16 cellular contexts compared by ENCODE assay signal in genomic region chr11:128409476-128409875, GRCh38.
A peak's percentile ranks its signal among the peaks of the same experiment; 100 is the strongest.
DNase-seq lines count a peak whose midpoint lies in the region; ATAC-seq and TF ChIP-seq lines count a peak whose summit lies in the region.
"Had no signal": no experiment of that assay in that cellular context is flagged by ENCODE, and none has a peak within 500 bp of the region (broad histone marks: within the 10 kb centered on the region; RNA-seq: fewer than 3 reads in every experiment).

No MANE protein-coding gene starts in this region.

- peaks cover 0 to 2% (median 0%) of the 10 kb centered on the region in 5 donors for H3K27me3 Mint-ChIP-seq in naive thymus-derived CD4-positive, alpha-beta T cell
- H3K27me3 Mint-ChIP-seq: activated T-cell treated with anti-CD3 and anti-CD28 coated beads, Interleukin-2, amount 50 U/mL, for 24 hours had no signal

- H3K4me3 ChIP-seq in cardiac fibroblast (replicated peaks in 1 of 2; ENCODE audit: low read depth in 2 of 2, low read length in 2 of 2) (no peak overlapping the region), mucosa of descending colon (no peak overlapping the region)
- H3K4me3 ChIP-seq in naive thymus-derived CD4-positive, alpha-beta T cell (ENCODE audit: low read length): no peak overlapping the region
- H3K4me3 ChIP-seq: Peyer's patch had no signal

- peaks cover 0 to 2% (median 0%) of the 10 kb centered on the region in 11 donors for H3K9me3 Mint-ChIP-seq in naive thymus-derived CD4-positive, alpha-beta T cell
- H3K9me3 Mint-ChIP-seq: activated T-cell treated with anti-CD3 and anti-CD28 coated beads, Interleukin-2, amount 50 U/mL, for 24 hours had no signal

- H3K36me3 Mint-ChIP-seq in naive thymus-derived CD4-positive, alpha-beta T cell: peaks cover 0 to 8% (median 0%) of the 10 kb centered on the region in 5 donors

- intact Hi-C loops in mucosa of descending colon (cut with DNase I, micrococcal nuclease): no loop called here
- intact Hi-C loops in naive thymus-derived CD4-positive, alpha-beta T cell (cut with micrococcal nuclease): no loop called here

- POLR2A ChIA-PET in naive thymus-derived CD4-positive, alpha-beta T cell (lab: Charles Lee): interaction anchor here (0.6 to 4.3 kb wide), 6 partner anchors 9 to 282 kb away, joined by 3 to 28 read pairs (median 4); no protein-coding TSS in a partner anchor

- peak; percentile 71 for DNase-seq in EH (ENCODE audit: low read depth)
- DNase-seq in NCI-H226: peak; percentile 93
- DNase-seq in cardiac fibroblast (ENCODE audit: low read depth in 2 of 2): peak; percentile 81 to 92
- no peak for DNase-seq in mucosa of descending colon
- no peak for DNase-seq in NCI-H510A (lab: John Stamatoyannopoulos, UW)
- DNase-seq in NCI-H2171 (lab: John Stamatoyannopoulos, UW): no peak
- no peak for DNase-seq in naive thymus-derived CD4-positive, alpha-beta T cell
- DNase-seq: activated CD4-positive, alpha-beta T cell treated with anti-CD3 and anti-CD28 coated beads for 48 hours; activated T-cell treated with anti-CD3 and anti-CD28 coated beads, Interleukin-2, amount 50 U/mL, for 24 hours; cortex of kidney; DMS153; GOT3; NCI-H146; NCI-H526; Peyer's patch had no signal

- no peak overlapping the region for H3K27ac ChIP-seq in naive thymus-derived CD4-positive, alpha-beta T cell (ENCODE audit: low read depth, low read length)
- H3K27ac ChIP-seq: Peyer's patch had no signal

- ATAC-seq in mucosa of descending colon (peak; percentile 26), GM19023 (IDR thresholded peaks at IDR 0.05; ENCODE audit: unreplicated experiment) (no peak)
- ATAC-seq in naive thymus-derived CD4-positive, alpha-beta T cell: no peak

- peaks cover 22% of the 10 kb centered on the region for H3K4me1 ChIP-seq in mucosa of descending colon (ENCODE audit: low read depth)
- peaks cover 0 to 22% of the 10 kb centered on the region in 2 donors for H3K4me1 ChIP-seq in naive thymus-derived CD4-positive, alpha-beta T cell (ENCODE audit: control insufficient read depth in 2 of 2, insufficient read depth in 2 of 2, low read length in 2 of 2)

- no peaks in the 10 kb centered on the region for H3K9me3 ChIP-seq in mucosa of descending colon
- H3K9me3 ChIP-seq in naive thymus-derived CD4-positive, alpha-beta T cell (ENCODE audit: control insufficient read depth in 2 of 3, low read length in 3 of 3): no peaks in the 10 kb centered on the region
- H3K9me3 ChIP-seq: Peyer's patch had no signal

- TF ChIP-seq CTCF in cardiac fibroblast (IDR thresholded peaks at IDR 0.05; ENCODE audit: low read depth, low read length) (no peak), mucosa of descending colon (IDR thresholded peaks at IDR 0.05) (no peak)

- CTCF ChIA-PET in naive thymus-derived CD4-positive, alpha-beta T cell (lab: Charles Lee): no interaction called here

- no peak overlapping the region for H3K4me3 Mint-ChIP-seq in naive thymus-derived CD4-positive, alpha-beta T cell
- H3K4me3 Mint-ChIP-seq: activated T-cell treated with anti-CD3 and anti-CD28 coated beads, Interleukin-2, amount 50 U/mL, for 24 hours had no signal

- no peaks in the 10 kb centered on the region for H3K27me3 ChIP-seq in naive thymus-derived CD4-positive, alpha-beta T cell (ENCODE audit: control insufficient read depth in 2 of 2, insufficient read depth in 2 of 2, low read length in 2 of 2)
- H3K27me3 ChIP-seq: Peyer's patch had no signal

- H3K36me3 ChIP-seq in mucosa of descending colon (ENCODE audit: low read depth): no peaks in the 10 kb centered on the region
- no peaks in the 10 kb centered on the region for H3K36me3 ChIP-seq in naive thymus-derived CD4-positive, alpha-beta T cell (ENCODE audit: control insufficient read depth in 2 of 3, insufficient read depth in 3 of 3, low read length in 3 of 3)
- H3K36me3 ChIP-seq: Peyer's patch had no signal

- H3K4me1 Mint-ChIP-seq in naive thymus-derived CD4-positive, alpha-beta T cell: peaks cover 24 to 91% (median 77%) of the 10 kb centered on the region in 7 donors

- H3K27ac Mint-ChIP-seq in naive thymus-derived CD4-positive, alpha-beta T cell: peak overlapping the region in 4 of 9 donors; percentile 0 to 88 (median 44)
- H3K27ac Mint-ChIP-seq: activated T-cell treated with anti-CD3 and anti-CD28 coated beads, Interleukin-2, amount 50 U/mL, for 24 hours had no signal

Comparison
In these comparisons a context has a peak if more than half of its experiments do, and no peak if none do; other contexts are left out.
1. DNase-seq: peak in EH (single experiment), NCI-H226 (single experiment) and cardiac fibroblast (2 of 2); none in mucosa of descending colon (0 of 3), NCI-H510A (single experiment), NCI-H2171 (single experiment) and naive thymus-derived CD4-positive, alpha-beta T cell (0 of 9).